ENCODE assay signal across 1 cellular context in genomic region chr16:60419859-60420258, GRCh38.
TF ChIP-seq lines count a peak whose summit lies in the region.

No MANE protein-coding gene starts in this region.

TF ChIP-seq in H1, 55 proteins besides CTCF, POLR2A, EP300 and RAD21 (continued from another document):
- TF ChIP-seq CHD7 (IDR thresholded peaks at IDR 0.05; ENCODE audit: insufficient replicate concordance, low read length) = no peak
- no peak for TF ChIP-seq CHD2 (IDR thresholded peaks at IDR 0.05; ENCODE audit: low read length)
- no peak for TF ChIP-seq SAP30 (IDR thresholded peaks at IDR 0.05; ENCODE audit: insufficient read depth, insufficient replicate concordance, low read length)
